ENCODE assay signal across 8 cellular contexts in the genomic region with DNA sequence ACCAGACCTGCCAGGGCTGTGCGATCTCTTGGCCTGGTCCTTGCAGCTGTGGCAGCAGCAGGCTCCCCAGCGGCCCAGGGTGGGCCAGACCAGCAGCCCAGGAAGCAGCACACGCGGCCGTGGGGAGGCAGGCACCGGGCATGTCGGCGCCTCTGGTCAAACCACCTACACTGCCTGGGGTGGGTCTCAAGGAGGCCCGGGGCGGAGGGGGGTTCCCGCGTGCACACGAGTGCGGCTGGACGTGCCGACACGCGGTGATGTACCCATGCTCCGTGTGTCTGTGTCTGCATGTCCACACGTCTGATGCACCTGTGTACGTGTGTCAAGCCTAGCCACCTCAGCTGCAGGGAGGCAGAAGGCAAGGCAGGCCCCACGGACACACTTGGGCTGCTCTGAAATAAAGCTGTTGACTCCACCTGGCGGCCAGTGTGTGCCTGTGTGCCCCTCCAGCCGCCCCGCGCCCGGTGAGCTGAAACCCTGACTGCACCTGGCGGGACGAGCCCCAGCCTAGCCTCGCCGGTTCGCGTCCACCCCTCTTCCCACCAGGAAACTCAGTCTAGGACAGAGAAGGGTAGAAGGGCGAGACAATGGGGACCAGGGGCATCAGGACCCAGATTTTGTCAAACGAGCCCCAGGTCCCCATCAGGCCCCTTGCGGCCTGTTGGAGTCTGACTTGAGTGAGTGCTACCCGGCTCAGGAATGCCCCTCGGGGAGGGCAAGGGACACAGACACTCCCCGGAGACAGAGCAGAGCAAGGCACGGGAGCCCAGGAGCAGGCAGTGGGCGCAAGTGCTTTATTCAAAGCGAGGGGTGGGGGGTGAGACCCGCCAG. TPM values are rescaled to one million over a fixed set of nuclear protein-coding genes. Genes with fewer than 3 reads are reported as not detected.
DNase-seq lines count a peak whose midpoint lies in the region; ATAC-seq and TF ChIP-seq lines count a peak whose summit lies in the region.

No MANE protein-coding gene starts in this region.

- H3K9me3 ChIP-seq in CD4-positive, alpha-beta memory T cell (ENCODE audit: control insufficient read depth in 1 of 2, low read length in 2 of 2), result no peaks in the 10 kb centered on the region
- H3K9me3 ChIP-seq in uterus, result no peaks in the 10 kb centered on the region

- ATAC-seq in HG03135 (IDR thresholded peaks at IDR 0.05; ENCODE audit: unreplicated experiment) (peak; percentile 47), GM21526 (IDR thresholded peaks at IDR 0.05; ENCODE audit: low FRiP score, unreplicated experiment) (no peak)
- ATAC-seq in activated CD8-positive, alpha-beta memory T cell treated with anti-CD3 and anti-CD28 coated beads, Interleukin-2, amount 10 ng/mL, durations not matched to agents 7 days and 5 days, result peak; percentile 72
- ATAC-seq in natural killer cell treated with Interleukin-12 subunit alpha and Interleukin-12 subunit beta and Interleukin-15 and Interleukin-18, amount 100 ng/mL, for 72 hours, result peak; percentile 5 to 41

- CTCF ChIA-PET in CD4-positive, alpha-beta memory T cell (lab: Charles Lee; ENCODE audit: partially characterized antibody), result interaction anchor here (0.6 to 3.2 kb wide), 7 partner anchors 61 to 307 kb away, joined by 3 to 57 read pairs (median 3); no protein-coding TSS in a partner anchor
- CTCF ChIA-PET in activated CD8-positive, alpha-beta memory T cell treated with anti-CD3 and anti-CD28 coated beads, Interleukin-2, amount 10 ng/mL, durations not matched to agents 7 days and 5 days (lab: Charles Lee), result interaction anchor here (0.7 to 3.2 kb wide), 14 partner anchors 11 to 307 kb away, joined by 3 to 58 read pairs (median 5); partner anchors contain the start of gene UBE2J2

- peak; percentile 61 to 80 (median 70) for TF ChIP-seq CTCF in uterus (IDR thresholded peaks at IDR 0.05)

- H3K27ac Mint-ChIP-seq in CD4-positive, alpha-beta memory T cell, result peak overlapping the region in 1 of 7 donors; percentile 16
- H3K27ac Mint-ChIP-seq in activated CD8-positive, alpha-beta memory T cell treated with anti-CD3 and anti-CD28 coated beads, Interleukin-2, amount 10 ng/mL, durations not matched to agents 7 days and 5 days, result no peak overlapping the region
- H3K27ac Mint-ChIP-seq in natural killer cell treated with Interleukin-12 subunit alpha and Interleukin-12 subunit beta and Interleukin-15 and Interleukin-18, amount 100 ng/mL, for 72 hours, result no peak overlapping the region

- no peak overlapping the region for H3K27ac ChIP-seq in CD4-positive, alpha-beta memory T cell (ENCODE audit: low read depth, low read length)
- H3K27ac ChIP-seq in epithelial cell of prostate (no peak overlapping the region), uterus (no peak overlapping the region)

- H3K36me3 ChIP-seq in CD4-positive, alpha-beta memory T cell (ENCODE audit: insufficient read depth, low read length), result no peaks in the 10 kb centered on the region
- no peaks in the 10 kb centered on the region for H3K36me3 ChIP-seq in uterus

- no peaks in the 10 kb centered on the region for H3K36me3 Mint-ChIP-seq in CD4-positive, alpha-beta memory T cell
- no peaks in the 10 kb centered on the region for H3K36me3 Mint-ChIP-seq in activated CD8-positive, alpha-beta memory T cell treated with anti-CD3 and anti-CD28 coated beads, Interleukin-2, amount 10 ng/mL, durations not matched to agents 7 days and 5 days
- no peaks in the 10 kb centered on the region for H3K36me3 Mint-ChIP-seq in natural killer cell treated with Interleukin-12 subunit alpha and Interleukin-12 subunit beta and Interleukin-15 and Interleukin-18, amount 100 ng/mL, for 72 hours

- TF ChIP-seq POLR2A in uterus (IDR thresholded peaks at IDR 0.05), result no peak

- H3K9me3 Mint-ChIP-seq in CD4-positive, alpha-beta memory T cell, result no peaks in the 10 kb centered on the region
- no peaks in the 10 kb centered on the region for H3K9me3 Mint-ChIP-seq in activated CD8-positive, alpha-beta memory T cell treated with anti-CD3 and anti-CD28 coated beads, Interleukin-2, amount 10 ng/mL, durations not matched to agents 7 days and 5 days (ENCODE audit: low read depth)
- no peaks in the 10 kb centered on the region for H3K9me3 Mint-ChIP-seq in natural killer cell treated with Interleukin-12 subunit alpha and Interleukin-12 subunit beta and Interleukin-15 and Interleukin-18, amount 100 ng/mL, for 72 hours

- no peak overlapping the region for H3K4me3 ChIP-seq in CD4-positive, alpha-beta memory T cell (ENCODE audit: low read length in 2 of 2)
- H3K4me3 ChIP-seq in uterus, result no peak overlapping the region

- H3K27me3 Mint-ChIP-seq in CD4-positive, alpha-beta memory T cell, result no peaks in the 10 kb centered on the region
- no peaks in the 10 kb centered on the region for H3K27me3 Mint-ChIP-seq in activated CD8-positive, alpha-beta memory T cell treated with anti-CD3 and anti-CD28 coated beads, Interleukin-2, amount 10 ng/mL, durations not matched to agents 7 days and 5 days
- no peaks in the 10 kb centered on the region for H3K27me3 Mint-ChIP-seq in natural killer cell treated with Interleukin-12 subunit alpha and Interleukin-12 subunit beta and Interleukin-15 and Interleukin-18, amount 100 ng/mL, for 72 hours

- no peaks in the 10 kb centered on the region for H3K4me1 ChIP-seq in CD4-positive, alpha-beta memory T cell (ENCODE audit: insufficient read depth, low read length)
- peaks cover 0 to 16% of the 10 kb centered on the region in 2 donors for H3K4me1 ChIP-seq in uterus

- H3K27me3 ChIP-seq in CD4-positive, alpha-beta memory T cell (ENCODE audit: insufficient read depth, low read length), result no peaks in the 10 kb centered on the region
- no peaks in the 10 kb centered on the region for H3K27me3 ChIP-seq in uterus

- DNase-seq in CD4-positive, alpha-beta memory T cell, result peak; percentile 60 to 71 (median 69)
- DNase-seq in NCI-H82 treated with DMSO at 0.1 percent for 48 hours (lab: John Stamatoyannopoulos, UW; ENCODE audit: unreplicated experiment) (peak; percentile 55), epithelial cell of prostate (ENCODE audit: low read depth, low spot score) (peak; percentile 26), uterus (peak; percentile 68 to 70)
- peak; percentile 74 for DNase-seq in activated CD8-positive, alpha-beta memory T cell treated with anti-CD3 and anti-CD28 coated beads, Interleukin-2, amount 10 ng/mL, durations not matched to agents 7 days and 5 days
- DNase-seq in natural killer cell treated with Interleukin-12 subunit alpha and Interleukin-12 subunit beta and Interleukin-15 and Interleukin-18, amount 100 ng/mL, for 72 hours (ENCODE audit: low spot score), result no peak

- POLR2A ChIA-PET in CD4-positive, alpha-beta memory T cell (lab: Charles Lee; ENCODE audit: partially characterized antibody), result interaction anchor here (0.6 to 1.6 kb wide), 3 partner anchors 13 to 170 kb away, joined by 3 to 9 read pairs (median 3); no protein-coding TSS in a partner anchor

- H3K4me1 Mint-ChIP-seq in CD4-positive, alpha-beta memory T cell, result peaks cover 0 to 3% (median under 1%) of the 10 kb centered on the region in 4 donors
- no peaks in the 10 kb centered on the region for H3K4me1 Mint-ChIP-seq in activated CD8-positive, alpha-beta memory T cell treated with anti-CD3 and anti-CD28 coated beads, Interleukin-2, amount 10 ng/mL, durations not matched to agents 7 days and 5 days
- H3K4me1 Mint-ChIP-seq in natural killer cell treated with Interleukin-12 subunit alpha and Interleukin-12 subunit beta and Interleukin-15 and Interleukin-18, amount 100 ng/mL, for 72 hours (ENCODE audit: low read depth in 2 of 2), result no peaks in the 10 kb centered on the region

- H3K4me3 Mint-ChIP-seq in CD4-positive, alpha-beta memory T cell, result no peak overlapping the region
- H3K4me3 Mint-ChIP-seq in activated CD8-positive, alpha-beta memory T cell treated with anti-CD3 and anti-CD28 coated beads, Interleukin-2, amount 10 ng/mL, durations not matched to agents 7 days and 5 days, result no peak overlapping the region
- no peak overlapping the region for H3K4me3 Mint-ChIP-seq in natural killer cell treated with Interleukin-12 subunit alpha and Interleukin-12 subunit beta and Interleukin-15 and Interleukin-18, amount 100 ng/mL, for 72 hours

- intact Hi-C loops in CD4-positive, alpha-beta memory T cell (cut with micrococcal nuclease), result loop anchor here (1.0 to 5.0 kb wide), 2 partner anchors 170 to 310 kb away; partner anchors contain the start of gene PERM1
- intact Hi-C loops in uterus (cut with DNase I; ENCODE audit: low total_unique reads), result no loop called here

RNA-seq across cellular contexts. Expression of gene SCNN1D, which starts 11.6 kb away (rescaled TPM):
- 10 to 100 TPM in 1 of 2 experiments, 1 to 10 TPM in 1; 9.6 to 11.5 TPM for total RNA-seq in CD4-positive, alpha-beta memory T cell
- under 1 TPM in 1 of 2 donors, not detected in 1; 0.25 TPM for polyA plus RNA-seq in CD4-positive, alpha-beta memory T cell
- 1 to 10 TPM; 4.7 to 5.0 TPM for total RNA-seq in activated CD8-positive, alpha-beta memory T cell treated with anti-CD3 and anti-CD28 coated beads, Interleukin-2, amount 10 ng/mL, durations not matched to agents 7 days and 5 days
- total RNA-seq in natural killer cell treated with Interleukin-12 subunit alpha and Interleukin-12 subunit beta and Interleukin-15 and Interleukin-18, amount 100 ng/mL, for 72 hours, result 1 to 10 TPM; 1.5 to 3.2 TPM
- total RNA-seq in uterus, result 1 to 10 TPM in 3 of 4 donors, under 1 TPM in 1; 0.26 to 8.4 (median 4.4) TPM

RNA-seq across cellular contexts. Expression of gene ACAP3, which starts 15.9 kb away (rescaled TPM):
- total RNA-seq in CD4-positive, alpha-beta memory T cell, result 10 to 100 TPM; 59.7 to 65.6 TPM
- polyA plus RNA-seq in CD4-positive, alpha-beta memory T cell, result 1 to 10 TPM; 5.4 to 6.9 TPM
- total RNA-seq in activated CD8-positive, alpha-beta memory T cell treated with anti-CD3 and anti-CD28 coated beads, Interleukin-2, amount 10 ng/mL, durations not matched to agents 7 days and 5 days, result 10 to 100 TPM; 71.7 to 99.9 TPM
- total RNA-seq in natural killer cell treated with Interleukin-12 subunit alpha and Interleukin-12 subunit beta and Interleukin-15 and Interleukin-18, amount 100 ng/mL, for 72 hours, result 10 to 100 TPM; 32.5 to 60.5 TPM
- total RNA-seq in uterus, result 10 to 100 TPM; 11.2 to 98.5 (median 44.0) TPM

RNA-seq across cellular contexts. Expression of gene PUSL1, which starts 16.6 kb away (rescaled TPM):
- total RNA-seq in CD4-positive, alpha-beta memory T cell, result 10 to 100 TPM; 24.1 to 27.9 TPM
- polyA plus RNA-seq in CD4-positive, alpha-beta memory T cell, result 10 to 100 TPM; 15.4 to 16.7 TPM
- 10 to 100 TPM; 26.3 to 27.2 TPM for total RNA-seq in activated CD8-positive, alpha-beta memory T cell treated with anti-CD3 and anti-CD28 coated beads, Interleukin-2, amount 10 ng/mL, durations not matched to agents 7 days and 5 days
- 10 to 100 TPM; 19.2 to 39.0 TPM for total RNA-seq in natural killer cell treated with Interleukin-12 subunit alpha and Interleukin-12 subunit beta and Interleukin-15 and Interleukin-18, amount 100 ng/mL, for 72 hours
- 10 to 100 TPM; 14.7 to 34.1 (median 24.3) TPM for total RNA-seq in uterus

RNA-seq across cellular contexts. Expression of gene UBE2J2, which starts 18.2 kb away (rescaled TPM):
- total RNA-seq in CD4-positive, alpha-beta memory T cell, result 10 to 100 TPM; 82.8 to 92.9 TPM
- 10 to 100 TPM; 79.4 to 96.7 TPM for polyA plus RNA-seq in CD4-positive, alpha-beta memory T cell
- total RNA-seq in activated CD8-positive, alpha-beta memory T cell treated with anti-CD3 and anti-CD28 coated beads, Interleukin-2, amount 10 ng/mL, durations not matched to agents 7 days and 5 days, result 10 to 100 TPM; 71.3 to 83.3 TPM
- total RNA-seq in natural killer cell treated with Interleukin-12 subunit alpha and Interleukin-12 subunit beta and Interleukin-15 and Interleukin-18, amount 100 ng/mL, for 72 hours, result 100 to 1,000 TPM in 1 of 2 donors, 10 to 100 TPM in 1; 70.6 to 119 TPM
- 10 to 100 TPM in 3 of 4 donors, 1 to 10 TPM in 1; 9.5 to 66.1 (median 49.8) TPM for total RNA-seq in uterus

RNA-seq across cellular contexts. Expression of gene INTS11, which starts 32.6 kb away (rescaled TPM):
- total RNA-seq in CD4-positive, alpha-beta memory T cell, result 100 to 1,000 TPM; 163 to 173 TPM
- polyA plus RNA-seq in CD4-positive, alpha-beta memory T cell, result 10 to 100 TPM; 68.3 to 71.3 TPM
- total RNA-seq in activated CD8-positive, alpha-beta memory T cell treated with anti-CD3 and anti-CD28 coated beads, Interleukin-2, amount 10 ng/mL, durations not matched to agents 7 days and 5 days, result 100 to 1,000 TPM; 126 to 135 TPM
- total RNA-seq in natural killer cell treated with Interleukin-12 subunit alpha and Interleukin-12 subunit beta and Interleukin-15 and Interleukin-18, amount 100 ng/mL, for 72 hours, result 100 to 1,000 TPM; 122 to 204 TPM
- 100 to 1,000 TPM in 2 of 4 donors, 10 to 100 TPM in 2; 45.6 to 277 (median 130) TPM for total RNA-seq in uterus
